Comparison of ENCODE assay signal across 34 cellular contexts in genomic region chr12:6018265-6018664, GRCh38.
"Had no signal": no experiment of that assay in that cellular context is flagged by ENCODE, and none has a peak within 500 bp of the region (broad histone marks: within the 10 kb centered on the region; RNA-seq: fewer than 3 reads in every experiment).

No MANE protein-coding gene starts in this region.

- H3K4me3 Mint-ChIP-seq: activated B cell treated with CpG ODN at 0.5 μM for 24 hours; activated CD4-positive, alpha-beta memory T cell treated with anti-CD3 and anti-CD28 coated beads for 36 hours; activated naive CD4-positive, alpha-beta T cell treated with anti-CD3 and anti-CD28 coated beads, Interleukin-2, amount 10 ng/mL, durations not matched to agents 7 days and 5 days; activated naive CD8-positive, alpha-beta T cell; activated T-cell treated with anti-CD3 and anti-CD28 coated beads, Interleukin-2, amount 50 U/mL, for 4 hours; activated T-helper 1 cell treated with anti-CD3 and anti-CD28 coated beads, Interleukin-12 subunit alpha, Interleukin-12 subunit beta, Interleukin-2, Interleukin-4 antibody, amounts not matched to agents 30 ng/mL and 10 ng/mL and 1 ng/mL, durations not matched to agents 14 hours and 24 hours and 36 hours; T-helper 1 cell treated with Interleukin-12 subunit alpha and Interleukin-12 subunit beta and Interleukin-4 antibody, amounts not matched to agents 30 μg/mL and 1 μg/mL, for 36 hours; T-helper 2 cell treated with Interferon-gamma antibody and Interleukin-4, amounts not matched to agents 5 μg/mL and 100 μg/mL, for 36 hours had no signal

- H3K9me3 ChIP-seq: ascending aorta, MG63, Peyer's patch, SJSA1, SK-N-SH had no signal

- H3K4me2 ChIP-seq: SK-N-SH had no signal

- H3K27ac Mint-ChIP-seq: activated B cell treated with CpG ODN at 0.5 μM for 24 hours; activated CD4-positive, alpha-beta memory T cell treated with anti-CD3 and anti-CD28 coated beads for 36 hours; activated naive CD4-positive, alpha-beta T cell treated with anti-CD3 and anti-CD28 coated beads, Interleukin-2, amount 10 ng/mL, durations not matched to agents 7 days and 5 days; activated naive CD8-positive, alpha-beta T cell; activated T-helper 1 cell treated with anti-CD3 and anti-CD28 coated beads, Interleukin-12 subunit alpha, Interleukin-12 subunit beta, Interleukin-2, Interleukin-4 antibody, amounts not matched to agents 30 ng/mL and 10 ng/mL and 1 ng/mL, durations not matched to agents 14 hours and 24 hours and 36 hours; T-helper 1 cell treated with Interleukin-12 subunit alpha and Interleukin-12 subunit beta and Interleukin-4 antibody, amounts not matched to agents 30 μg/mL and 1 μg/mL, for 36 hours; T-helper 2 cell treated with Interferon-gamma antibody and Interleukin-4, amounts not matched to agents 5 μg/mL and 100 μg/mL, for 36 hours had no signal

- H3K9ac ChIP-seq: SK-N-SH had no signal

- H3K9me3 Mint-ChIP-seq: activated B cell treated with CpG ODN at 0.5 μM for 24 hours; activated CD4-positive, alpha-beta memory T cell treated with anti-CD3 and anti-CD28 coated beads for 36 hours; activated naive CD4-positive, alpha-beta T cell treated with anti-CD3 and anti-CD28 coated beads, Interleukin-2, amount 10 ng/mL, durations not matched to agents 7 days and 5 days; activated T-cell treated with anti-CD3 and anti-CD28 coated beads, Interleukin-2, amount 50 U/mL, for 4 hours; activated T-helper 1 cell treated with anti-CD3 and anti-CD28 coated beads, Interleukin-12 subunit alpha, Interleukin-12 subunit beta, Interleukin-2, Interleukin-4 antibody, amounts not matched to agents 30 ng/mL and 10 ng/mL and 1 ng/mL, durations not matched to agents 14 hours and 24 hours and 36 hours; T-helper 1 cell treated with Interleukin-12 subunit alpha and Interleukin-12 subunit beta and Interleukin-4 antibody, amounts not matched to agents 30 μg/mL and 1 μg/mL, for 36 hours; T-helper 2 cell treated with Interferon-gamma antibody and Interleukin-4, amounts not matched to agents 5 μg/mL and 100 μg/mL, for 36 hours had no signal

- H3K36me3 Mint-ChIP-seq: activated CD4-positive, alpha-beta memory T cell treated with anti-CD3 and anti-CD28 coated beads for 36 hours; activated naive CD4-positive, alpha-beta T cell treated with anti-CD3 and anti-CD28 coated beads, Interleukin-2, amount 10 ng/mL, durations not matched to agents 7 days and 5 days; activated naive CD8-positive, alpha-beta T cell had no signal

- FAIRE-seq: TTC549 had no signal

- H3K36me3 ChIP-seq: ascending aorta, MG63, Peyer's patch, SJSA1 had no signal

- H3K4me1 Mint-ChIP-seq: activated B cell treated with CpG ODN at 0.5 μM for 24 hours; activated naive CD4-positive, alpha-beta T cell treated with anti-CD3 and anti-CD28 coated beads, Interleukin-2, amount 10 ng/mL, durations not matched to agents 7 days and 5 days had no signal

- DNase-seq: activated B cell treated with CpG ODN at 0.5 μM for 24 hours; activated CD4-positive, alpha-beta memory T cell treated with anti-CD3 and anti-CD28 coated beads for 36 hours; activated CD4-positive, alpha-beta T cell treated with anti-CD3 and anti-CD28 coated beads for 4 hours; activated CD4-positive, alpha-beta T cell treated with anti-CD3 and anti-CD28 coated beads, Interleukin-2, amount 50 U/mL, for 1 hour; activated CD4-positive, CD25-positive, alpha-beta regulatory T cell treated with anti-CD3 and anti-CD28 coated beads, Interleukin-2, amount 50 U/mL, for 72 hours; activated CD8-positive, alpha-beta memory T cell treated with anti-CD3 and anti-CD28 coated beads, Interleukin-2, amount 50 U/mL, for 4 hours; activated naive CD4-positive, alpha-beta T cell treated with anti-CD3 and anti-CD28 coated beads, Interleukin-2, amount 10 ng/mL, durations not matched to agents 7 days and 5 days; activated T-cell treated with anti-CD3 and anti-CD28 coated beads for 4 hours; activated T-cell treated with anti-CD3 and anti-CD28 coated beads, Interleukin-2, amount 50 U/mL, for 4 hours; amygdala; Kasumi-1; KG1; MG63; NCI-H1048; NCI-H1105 treated with DMSO at 0.1 percent for 48 hours; NCI-H1436; NCI-H1694; NCI-H2029; NCI-H345; NCI-H524 treated with DMSO at 0.1 percent for 48 hours; NCI-H748 treated with DMSO at 0.1 percent for 48 hours; NK-92 treated with Interleukin-12 subunit alpha and Interleukin-12 subunit beta, amount 100 ng/mL, for 24 hours; PC-3; Peyer's patch; RPMI8226; SHP77 treated with DMSO at 0.1 percent for 48 hours; SK-N-SH had no signal

- H3K27me3 ChIP-seq: ascending aorta, MG63, Peyer's patch, SJSA1 had no signal

- ATAC-seq: activated T-cell treated with anti-CD3 and anti-CD28 coated beads, Interleukin-2, amount 50 U/mL, for 4 hours; PC-3 had no signal

- H3K27ac ChIP-seq: ascending aorta, Peyer's patch, SJSA1 had no signal

- H3K4me3 ChIP-seq: ascending aorta, MG63, Peyer's patch, SJSA1 had no signal

- H3K4me1 ChIP-seq: ascending aorta, Peyer's patch, SJSA1 had no signal
